ENCODE assay signal across 7 cellular contexts in genomic region chr3:50089603-50089945, GRCh38. TPM values are rescaled to one million over a fixed set of nuclear protein-coding genes. Genes with fewer than 3 reads are reported as not detected.
DNase-seq lines count a peak whose midpoint lies in the region; ATAC-seq lines count a peak whose summit lies in the region.

No MANE protein-coding gene starts in this region.

- no peaks in the 10 kb centered on the region for H3K27me3 ChIP-seq in mononuclear cell (ENCODE audit: insufficient read depth, low read length)

- peak; percentile 11 for ATAC-seq in GM18909 (IDR thresholded peaks at IDR 0.05; ENCODE audit: poor library complexity, unreplicated experiment)

- H3K4me3 ChIP-seq in mononuclear cell (ENCODE audit: low read length): peak overlapping the region; percentile 100

- H3K4me1 ChIP-seq in mononuclear cell (ENCODE audit: insufficient read depth, low read length): peaks cover 27% of the 10 kb centered on the region

- no peaks in the 10 kb centered on the region for H3K9me3 ChIP-seq in mononuclear cell (ENCODE audit: low read depth, low read length)

- peak; percentile 2 for DNase-seq in NCI-H2227 treated with DMSO at 0.1 percent for 48 hours (lab: John Stamatoyannopoulos, UW)
- DNase-seq in dermis blood vessel endothelial cell: peak; percentile 55
- no peak for DNase-seq in NCI-H1694 (lab: John Stamatoyannopoulos, UW)
- no peak for DNase-seq in NCI-H345 (lab: John Stamatoyannopoulos, UW)
- DNase-seq in occipital lobe (lab: John Stamatoyannopoulos, UW): no peak

RNA-seq across cellular contexts. Expression of gene RBM5, which starts 0.9 kb away (rescaled TPM):
- total RNA-seq in dermis blood vessel endothelial cell (201 and 249 TPM in 2 replicates), mononuclear cell (375 TPM), occipital lobe (205 TPM)

Comparison
In these comparisons a context has a peak if more than half of its experiments do, and no peak if none do; other contexts are left out.
1. DNase-seq: peak in NCI-H2227 treated with DMSO at 0.1 percent for 48 hours (single experiment) and dermis blood vessel endothelial cell (single experiment); none in NCI-H1694 (single experiment), NCI-H345 (single experiment) and occipital lobe (single experiment).